1 cellular context compared by ENCODE assay signal in genomic region chr12:48883305-48884171, GRCh38.
TF ChIP-seq lines count a peak whose summit lies in the region.

No MANE protein-coding gene starts in this region.

TF ChIP-seq in HEK293, 187 proteins besides CTCF, POLR2A, EP300 and RAD21 (continued from another document):
- TF ChIP-seq ZNF529 (tag by site-specific recombination; IDR thresholded peaks at IDR 0.05; ENCODE audit: insufficient replicate concordance) = no peak
- no peak for TF ChIP-seq ZNF501 (tag by site-specific recombination; IDR thresholded peaks at IDR 0.05)
- TF ChIP-seq BCL11B (tag by site-specific recombination; IDR thresholded peaks at IDR 0.05; ENCODE audit: low read depth) = no peak
- TF ChIP-seq ZNF610 (tag by site-specific recombination; IDR thresholded peaks at IDR 0.05; ENCODE audit: borderline replicate concordance) = no peak
- no peak for TF ChIP-seq ZSCAN23 (tag by site-specific recombination; IDR thresholded peaks at IDR 0.05)
- no peak for TF ChIP-seq ZNF302 (tag by site-specific recombination; IDR thresholded peaks at IDR 0.05; ENCODE audit: low read depth)
- TF ChIP-seq ZNF335 (tag by site-specific recombination; conservative IDR thresholded peaks at IDR 0.05) = peak; percentile 41; the same call in 1 of the 2 replicates
- TF ChIP-seq ZNF658 (tag by site-specific recombination; IDR thresholded peaks at IDR 0.05) = no peak
- no peak for TF ChIP-seq ZNF211 (tag by site-specific recombination; IDR thresholded peaks at IDR 0.05; ENCODE audit: low read depth)
- peak; percentile 19; the same call in 1 of the 2 replicates for TF ChIP-seq SCRT2 (tag by site-specific recombination; IDR thresholded peaks at IDR 0.05)
- no peak for TF ChIP-seq YY1 (tag by site-specific recombination; IDR thresholded peaks at IDR 0.05)
- no peak for TF ChIP-seq ZNF157 (tag by site-specific recombination; IDR thresholded peaks at IDR 0.05)
- TF ChIP-seq SP3 (tag by site-specific recombination; IDR thresholded peaks at IDR 0.05) = 0 out of 2 replicates have a peak, but pooled peaks have one; percentile 35
- TF ChIP-seq OVOL3 (tag by site-specific recombination; IDR thresholded peaks at IDR 0.05) = no peak
- TF ChIP-seq ZNF23 (tag by site-specific recombination; IDR thresholded peaks at IDR 0.05; ENCODE audit: borderline replicate concordance) = no peak
- TF ChIP-seq SP2 (tag by site-specific recombination; IDR thresholded peaks at IDR 0.05) = 0 out of 2 replicates have a peak, but pooled peaks have one; percentile 11
- TF ChIP-seq ZNF600 (tag by site-specific recombination; IDR thresholded peaks at IDR 0.05) = peak; percentile 59
- TF ChIP-seq, protein P1, sequence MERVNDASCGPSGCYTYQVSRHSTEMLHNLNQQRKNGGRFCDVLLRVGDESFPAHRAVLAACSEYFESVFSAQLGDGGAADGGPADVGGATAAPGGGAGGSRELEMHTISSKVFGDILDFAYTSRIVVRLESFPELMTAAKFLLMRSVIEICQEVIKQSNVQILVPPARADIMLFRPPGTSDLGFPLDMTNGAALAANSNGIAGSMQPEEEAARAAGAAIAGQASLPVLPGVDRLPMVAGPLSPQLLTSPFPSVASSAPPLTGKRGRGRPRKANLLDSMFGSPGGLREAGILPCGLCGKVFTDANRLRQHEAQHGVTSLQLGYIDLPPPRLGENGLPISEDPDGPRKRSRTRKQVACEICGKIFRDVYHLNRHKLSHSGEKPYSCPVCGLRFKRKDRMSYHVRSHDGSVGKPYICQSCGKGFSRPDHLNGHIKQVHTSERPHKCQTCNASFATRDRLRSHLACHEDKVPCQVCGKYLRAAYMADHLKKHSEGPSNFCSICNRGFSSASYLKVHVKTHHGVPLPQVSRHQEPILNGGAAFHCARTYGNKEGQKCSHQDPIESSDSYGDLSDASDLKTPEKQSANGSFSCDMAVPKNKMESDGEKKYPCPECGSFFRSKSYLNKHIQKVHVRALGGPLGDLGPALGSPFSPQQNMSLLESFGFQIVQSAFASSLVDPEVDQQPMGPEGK (tag by site-specific recombination; IDR thresholded peaks at IDR 0.05) = no peak
- TF ChIP-seq ZNF341 (tag by site-specific recombination; IDR thresholded peaks at IDR 0.05; ENCODE audit: low read depth) = peak; percentile 51; the same call in 1 of the 2 replicates
- no peak for TF ChIP-seq ZBTB8A (tag by site-specific recombination; IDR thresholded peaks at IDR 0.05)
- TF ChIP-seq, protein P2, sequence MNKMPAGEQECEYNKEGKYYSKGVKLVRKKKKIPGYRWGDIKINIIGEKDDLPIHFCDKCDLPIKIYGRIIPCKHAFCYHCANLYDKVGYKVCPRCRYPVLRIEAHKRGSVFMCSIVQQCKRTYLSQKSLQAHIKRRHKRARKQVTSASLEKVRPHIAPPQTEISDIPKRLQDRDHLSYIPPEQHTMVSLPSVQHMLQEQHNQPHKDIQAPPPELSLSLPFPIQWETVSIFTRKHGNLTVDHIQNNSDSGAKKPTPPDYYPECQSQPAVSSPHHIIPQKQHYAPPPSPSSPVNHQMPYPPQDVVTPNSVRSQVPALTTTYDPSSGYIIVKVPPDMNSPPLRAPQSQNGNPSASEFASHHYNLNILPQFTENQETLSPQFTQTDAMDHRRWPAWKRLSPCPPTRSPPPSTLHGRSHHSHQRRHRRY (tag by site-specific recombination; IDR thresholded peaks at IDR 0.05) = no peak
- TF ChIP-seq ZNF280D (tag by site-specific recombination; IDR thresholded peaks at IDR 0.05) = no peak
- no peak for TF ChIP-seq ZNF791 (tag by site-specific recombination; IDR thresholded peaks at IDR 0.05)
- TF ChIP-seq ZNF677 (tag by site-specific recombination; IDR thresholded peaks at IDR 0.05) = no peak
- no peak for TF ChIP-seq ZSCAN5A (tag by site-specific recombination; IDR thresholded peaks at IDR 0.05)
- no peak for TF ChIP-seq GLI4 (tag by site-specific recombination; IDR thresholded peaks at IDR 0.05)
- TF ChIP-seq ZNF549 (tag by site-specific recombination; IDR thresholded peaks at IDR 0.05) = no peak
- no peak for TF ChIP-seq REPIN1 (tag by site-specific recombination; IDR thresholded peaks at IDR 0.05; ENCODE audit: low read depth)
- no peak for TF ChIP-seq GLIS1 (tag by site-specific recombination; IDR thresholded peaks at IDR 0.05)
- no peak for TF ChIP-seq ZNF843 (tag by site-specific recombination; IDR thresholded peaks at IDR 0.05)
- no peak for TF ChIP-seq ZBTB7A (tag by site-specific recombination; IDR thresholded peaks at IDR 0.05; ENCODE audit: low read depth)
- TF ChIP-seq ZNF266 (tag by site-specific recombination; IDR thresholded peaks at IDR 0.05; ENCODE audit: low read depth) = no peak
- TF ChIP-seq ZNF777 (tag by site-specific recombination; IDR thresholded peaks at IDR 0.05; ENCODE audit: borderline replicate concordance) = no peak
- TF ChIP-seq, protein P3, sequence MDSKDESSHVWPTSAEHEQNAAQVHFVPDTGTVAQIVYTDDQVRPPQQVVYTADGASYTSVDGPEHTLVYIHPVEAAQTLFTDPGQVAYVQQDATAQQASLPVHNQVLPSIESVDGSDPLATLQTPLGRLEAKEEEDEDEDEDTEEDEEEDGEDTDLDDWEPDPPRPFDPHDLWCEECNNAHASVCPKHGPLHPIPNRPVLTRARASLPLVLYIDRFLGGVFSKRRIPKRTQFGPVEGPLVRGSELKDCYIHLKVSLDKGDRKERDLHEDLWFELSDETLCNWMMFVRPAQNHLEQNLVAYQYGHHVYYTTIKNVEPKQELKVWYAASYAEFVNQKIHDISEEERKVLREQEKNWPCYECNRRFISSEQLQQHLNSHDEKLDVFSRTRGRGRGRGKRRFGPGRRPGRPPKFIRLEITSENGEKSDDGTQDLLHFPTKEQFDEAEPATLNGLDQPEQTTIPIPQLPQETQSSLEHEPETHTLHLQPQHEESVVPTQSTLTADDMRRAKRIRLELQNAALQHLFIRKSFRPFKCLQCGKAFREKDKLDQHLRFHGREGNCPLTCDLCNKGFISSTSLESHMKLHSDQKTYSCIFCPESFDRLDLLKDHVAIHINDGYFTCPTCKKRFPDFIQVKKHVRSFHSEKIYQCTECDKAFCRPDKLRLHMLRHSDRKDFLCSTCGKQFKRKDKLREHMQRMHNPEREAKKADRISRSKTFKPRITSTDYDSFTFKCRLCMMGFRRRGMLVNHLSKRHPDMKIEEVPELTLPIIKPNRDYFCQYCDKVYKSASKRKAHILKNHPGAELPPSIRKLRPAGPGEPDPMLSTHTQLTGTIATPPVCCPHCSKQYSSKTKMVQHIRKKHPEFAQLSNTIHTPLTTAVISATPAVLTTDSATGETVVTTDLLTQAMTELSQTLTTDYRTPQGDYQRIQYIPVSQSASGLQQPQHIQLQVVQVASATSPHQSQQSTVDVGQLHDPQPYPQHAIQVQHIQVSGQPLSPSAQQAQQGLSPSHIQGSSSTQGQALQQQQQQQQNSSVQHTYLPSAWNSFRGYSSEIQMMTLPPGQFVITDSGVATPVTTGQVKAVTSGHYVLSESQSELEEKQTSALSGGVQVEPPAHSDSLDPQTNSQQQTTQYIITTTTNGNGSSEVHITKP (tag by site-specific recombination; IDR thresholded peaks at IDR 0.05) = peak; percentile 85
- TF ChIP-seq SETDB1 (IDR thresholded peaks at IDR 0.05; ENCODE audit: insufficient read length, low read length) = no peak
